In genomic region chr15:44712108-44713005, GRCh38 we compare ENCODE assay signal across 8 cellular contexts. TPM values are rescaled to one million over a fixed set of nuclear protein-coding genes. Genes with fewer than 3 reads are reported as not detected.
DNase-seq lines count a peak whose midpoint lies in the region; ATAC-seq and TF ChIP-seq lines count a peak whose summit lies in the region.

No MANE protein-coding gene starts in this region.

- peak overlapping the region; percentile 93 to 100 (median 98) for H3K4me3 Mint-ChIP-seq in naive thymus-derived CD4-positive, alpha-beta T cell

- no peak for TF ChIP-seq CTCF in Peyer's patch (IDR thresholded peaks at IDR 0.05)
- TF ChIP-seq CTCF in thyroid gland (IDR thresholded peaks at IDR 0.05) = no peak

- intact Hi-C loops in naive thymus-derived CD4-positive, alpha-beta T cell (cut with micrococcal nuclease) = loop anchor here (1.0 to 5.0 kb wide), 3 partner anchors 26 to 1200 kb away; no protein-coding TSS in a partner anchor
- intact Hi-C loops in thyroid gland (cut with DNase I) = no loop called here

- peak; percentile 77 for DNase-seq in Caki2 (ENCODE audit: low read depth)
- DNase-seq in Peyer's patch = peak; percentile 73 to 88 (median 75)
- DNase-seq in activated T-helper 9 cell treated with anti-CD3 and anti-CD28 coated beads, Interleukin-2, amount 50 U/mL, for 16 hours (ENCODE audit: low read depth) = peak; percentile 46
- DNase-seq in fibroblast of peridontal ligament (ENCODE audit: extremely low read depth) = peak; percentile 86
- DNase-seq in naive thymus-derived CD4-positive, alpha-beta T cell = peak; percentile 40 to 85 (median 80)
- DNase-seq in thyroid gland = peak; percentile 62 to 71

- H3K27me3 Mint-ChIP-seq in naive thymus-derived CD4-positive, alpha-beta T cell = peaks cover 0 to 17% (median 0%) of the 10 kb centered on the region in 5 donors

- in situ Hi-C loops in Caki2 (cut with HindIII; ENCODE audit: low pct_unique_long_range_greater_than_20kb, low sequenced_read_pairs) = no loop called here

- H3K4me3 ChIP-seq in Peyer's patch (peak overlapping the region; percentile 74 to 95 (median 76)), thyroid gland (replicated peaks in 1 of 3) (peak overlapping the region; percentile 83 to 99 (median 98))
- H3K4me3 ChIP-seq in naive thymus-derived CD4-positive, alpha-beta T cell (ENCODE audit: low read length) = peak overlapping the region; percentile 83

- H3K36me3 Mint-ChIP-seq in naive thymus-derived CD4-positive, alpha-beta T cell = peaks cover 15 to 76% (median 67%) of the 10 kb centered on the region in 5 donors

- TF ChIP-seq POLR2A in Peyer's patch (IDR thresholded peaks at IDR 0.05) (peak; percentile 72 to 84), thyroid gland (IDR thresholded peaks at IDR 0.05) (peak in 1 of 2 donors; percentile 47)

- 10 to 20% methylated on average over 35 of the region's 35 CpGs for WGBS in thyroid gland, 2 donors

- peaks cover 0 to 50% (median 12%) of the 10 kb centered on the region in 4 donors for H3K4me1 ChIP-seq in Peyer's patch
- H3K4me1 ChIP-seq in naive thymus-derived CD4-positive, alpha-beta T cell (ENCODE audit: control insufficient read depth in 2 of 2, insufficient read depth in 2 of 2, low read length in 2 of 2) = peaks cover 23 to 35% of the 10 kb centered on the region in 2 donors
- peaks cover 0 to 17% of the 10 kb centered on the region in 2 donors for H3K4me1 ChIP-seq in thyroid gland

- H3K4me1 Mint-ChIP-seq in naive thymus-derived CD4-positive, alpha-beta T cell = peaks cover 34 to 76% (median 60%) of the 10 kb centered on the region in 7 donors

- CTCF ChIA-PET in naive thymus-derived CD4-positive, alpha-beta T cell (lab: Charles Lee) = interaction anchor here (1.3 to 13.5 kb wide), 8 partner anchors 10 to 49 kb away, joined by 4 to 235 read pairs (median 18); partner anchors contain the start of genes SPG11 and TRIM69

- H3K9me3 ChIP-seq in Peyer's patch (no peaks in the 10 kb centered on the region), thyroid gland (no peaks in the 10 kb centered on the region)
- H3K9me3 ChIP-seq in naive thymus-derived CD4-positive, alpha-beta T cell (ENCODE audit: control insufficient read depth in 2 of 3, low read length in 3 of 3) = no peaks in the 10 kb centered on the region

- H3K36me3 ChIP-seq in Peyer's patch (peaks cover 0 to 32% (median 0%) of the 10 kb centered on the region in 3 donors), thyroid gland (peaks cover 19 to 24% of the 10 kb centered on the region in 2 donors)
- H3K36me3 ChIP-seq in naive thymus-derived CD4-positive, alpha-beta T cell (ENCODE audit: control insufficient read depth in 2 of 3, insufficient read depth in 3 of 3, low read length in 3 of 3) = peaks cover 34 to 52% (median 36%) of the 10 kb centered on the region in 3 experiments

- peak overlapping the region; percentile 98 to 100 (median 100) for H3K27ac Mint-ChIP-seq in naive thymus-derived CD4-positive, alpha-beta T cell

- POLR2A ChIA-PET in naive thymus-derived CD4-positive, alpha-beta T cell (lab: Charles Lee) = interaction anchor here (0.6 to 39.4 kb wide), 20 partner anchors 15 to 175 kb away, joined by 3 to 3822 read pairs (median 8); partner anchors contain the start of genes EIF3J, SPG11 and TRIM69

- H3K27ac ChIP-seq in Peyer's patch (peak overlapping the region; percentile 97 to 100 (median 98)), thyroid gland (peak overlapping the region; percentile 98 to 100 (median 99))
- H3K27ac ChIP-seq in naive thymus-derived CD4-positive, alpha-beta T cell (ENCODE audit: low read depth, low read length) = peak overlapping the region; percentile 95

- ATAC-seq in HG02885 (IDR thresholded peaks at IDR 0.05; ENCODE audit: poor library complexity, unreplicated experiment) (peak; percentile 1), HG03045 (IDR thresholded peaks at IDR 0.05; ENCODE audit: unreplicated experiment) (no peak)
- ATAC-seq in naive thymus-derived CD4-positive, alpha-beta T cell = peak; percentile 28

- no peaks in the 10 kb centered on the region for H3K27me3 ChIP-seq in Peyer's patch
- H3K27me3 ChIP-seq in naive thymus-derived CD4-positive, alpha-beta T cell (ENCODE audit: control insufficient read depth in 2 of 2, insufficient read depth in 2 of 2, low read length in 2 of 2) = no peaks in the 10 kb centered on the region
- H3K27me3 ChIP-seq in thyroid gland = no peaks in the 10 kb centered on the region

- H3K9me3 Mint-ChIP-seq in naive thymus-derived CD4-positive, alpha-beta T cell = peaks cover 0 to 17% (median 0%) of the 10 kb centered on the region in 11 donors

RNA-seq across cellular contexts. Expression of gene B2M, which starts 1.0 kb away (rescaled TPM):
- 2,056 and 2,318 TPM in 2 replicates for total RNA-seq in Caki2 (2014; rRNA removed; shearing (Covaris generic); ENCODE audit: low replicate concordance)
- total RNA-seq in Peyer's patch (over 10,000 TPM in 1 of 4 donors, 1,000 to 10,000 TPM in 3; 2,244 to 13,999 (median 5,894) TPM), thyroid gland (1,000 to 10,000 TPM; 2,538 to 3,855 (median 2,897) TPM)
- 1,000 to 10,000 TPM; 4,325 to 8,698 (median 6,221) TPM for total RNA-seq in naive thymus-derived CD4-positive, alpha-beta T cell
- over 10,000 TPM; 23,113 to 34,374 TPM for polyA plus RNA-seq in naive thymus-derived CD4-positive, alpha-beta T cell

RNA-seq across cellular contexts. Expression of gene PATL2, which starts 1.2 kb away (rescaled TPM):
- 3.6 TPM in 1 of 2 replicates, not detected in the other for total RNA-seq in Caki2 (2014; rRNA removed; shearing (Covaris generic); ENCODE audit: low replicate concordance)
- total RNA-seq in Peyer's patch (10 to 100 TPM in 2 of 4 donors, 1 to 10 TPM in 2; 4.0 to 35.5 (median 9.5) TPM), thyroid gland (1 to 10 TPM in 3 of 4 donors, under 1 TPM in 1; 0.22 to 3.8 (median 1.7) TPM)
- total RNA-seq in naive thymus-derived CD4-positive, alpha-beta T cell = 10 to 100 TPM; 37.4 to 83.8 (median 71.3) TPM
- 10 to 100 TPM; 11.4 to 17.3 TPM for polyA plus RNA-seq in naive thymus-derived CD4-positive, alpha-beta T cell

RNA-seq across cellular contexts. Expression of gene TRIM69, which starts 24.0 kb away (rescaled TPM):
- 10.9 and 17.0 TPM in 2 replicates for total RNA-seq in Caki2 (2014; rRNA removed; shearing (Covaris generic); ENCODE audit: low replicate concordance)
- 10 to 100 TPM in 2 of 4 donors, 1 to 10 TPM in 2; 6.7 to 11.7 (median 8.9) TPM for total RNA-seq in Peyer's patch
- total RNA-seq in naive thymus-derived CD4-positive, alpha-beta T cell = 10 to 100 TPM; 12.4 to 65.0 (median 28.0) TPM
- polyA plus RNA-seq in naive thymus-derived CD4-positive, alpha-beta T cell = 10 to 100 TPM; 17.4 to 17.8 TPM
- 10 to 100 TPM; 13.3 to 23.6 (median 15.9) TPM for total RNA-seq in thyroid gland

RNA-seq across cellular contexts. Expression of gene SPG11, which starts 48.9 kb away (rescaled TPM):
- 19.3 and 38.1 TPM in 2 replicates for total RNA-seq in Caki2 (2014; rRNA removed; shearing (Covaris generic); ENCODE audit: low replicate concordance)
- total RNA-seq in Peyer's patch = 100 to 1,000 TPM; 125 to 215 (median 167) TPM
- total RNA-seq in naive thymus-derived CD4-positive, alpha-beta T cell = 100 to 1,000 TPM in 4 of 5 experiments, 10 to 100 TPM in 1; 92.2 to 137 (median 131) TPM
- 10 to 100 TPM; 26.1 to 32.1 TPM for polyA plus RNA-seq in naive thymus-derived CD4-positive, alpha-beta T cell
- 100 to 1,000 TPM; 123 to 182 (median 168) TPM for total RNA-seq in thyroid gland
